In genomic region chr2:154849482-154849881, GRCh38 we compare ENCODE assay signal across 26 cellular contexts.
"Had no signal": no experiment of that assay in that cellular context is flagged by ENCODE, and none has a peak within 500 bp of the region (broad histone marks: within the 10 kb centered on the region; RNA-seq: fewer than 3 reads in every experiment).

No MANE protein-coding gene starts in this region.

- H3K36me3 ChIP-seq: brain microvascular endothelial cell had no signal

- H3K27me3 ChIP-seq: brain microvascular endothelial cell had no signal

- H2AFZ ChIP-seq: PC-9 had no signal

- H3K9me3 Mint-ChIP-seq: activated B cell treated with CpG ODN at 0.5 μM for 24 hours; activated CD4-positive, alpha-beta memory T cell treated with anti-CD3 and anti-CD28 coated beads for 36 hours; activated naive CD4-positive, alpha-beta T cell treated with anti-CD3 and anti-CD28 coated beads, Interleukin-2, amount 10 ng/mL, durations not matched to agents 7 days and 5 days; activated naive CD8-positive, alpha-beta T cell treated with anti-CD3 and anti-CD28 coated beads, Interleukin-2, amount 50 U/mL, for 24 hours had no signal

- H3K36me3 Mint-ChIP-seq: activated CD4-positive, alpha-beta memory T cell treated with anti-CD3 and anti-CD28 coated beads for 36 hours; activated naive CD4-positive, alpha-beta T cell treated with anti-CD3 and anti-CD28 coated beads, Interleukin-2, amount 10 ng/mL, durations not matched to agents 7 days and 5 days; activated naive CD8-positive, alpha-beta T cell had no signal

- H3K4me1 Mint-ChIP-seq: activated B cell treated with CpG ODN at 0.5 μM for 24 hours; activated naive CD4-positive, alpha-beta T cell treated with anti-CD3 and anti-CD28 coated beads, Interleukin-2, amount 10 ng/mL, durations not matched to agents 7 days and 5 days; activated naive CD8-positive, alpha-beta T cell treated with anti-CD3 and anti-CD28 coated beads, Interleukin-2, amount 50 U/mL, for 24 hours had no signal

- DNase-seq: activated B cell treated with CpG ODN at 0.5 μM for 24 hours; activated CD4-positive, alpha-beta memory T cell treated with anti-CD3 and anti-CD28 coated beads for 36 hours; activated CD4-positive, alpha-beta T cell treated with anti-CD3 and anti-CD28 coated beads for 4 hours; activated CD4-positive, alpha-beta T cell treated with anti-CD3 and anti-CD28 coated beads, Interleukin-2, amount 50 U/mL, for 1 hour; activated CD4-positive, CD25-positive, alpha-beta regulatory T cell treated with anti-CD3 and anti-CD28 coated beads, Interleukin-2, amount 50 U/mL, for 72 hours; activated CD8-positive, alpha-beta memory T cell treated with anti-CD3 and anti-CD28 coated beads, Interleukin-2, amount 50 U/mL, for 4 hours; activated effector memory CD4-positive, alpha-beta T cell treated with Interleukin-2 at 50 U/mL for 16 hours; activated naive CD4-positive, alpha-beta T cell treated with anti-CD3 and anti-CD28 coated beads, Interleukin-2, amount 10 ng/mL, durations not matched to agents 7 days and 5 days; activated naive CD8-positive, alpha-beta T cell treated with anti-CD3 and anti-CD28 coated beads, Interleukin-2, amount 50 U/mL, for 24 hours; activated T-cell treated with anti-CD3 and anti-CD28 coated beads for 4 hours; activated T-cell treated with anti-CD3 and anti-CD28 coated beads, Interleukin-2, amount 50 U/mL, for 48 hours; brain microvascular endothelial cell; central memory CD4-positive, alpha-beta T cell; NCI-H1092 treated with DMSO at 0.1 percent for 48 hours; NCI-H1417; NCI-H146; NCI-H1930; NCI-H2081 treated with DMSO at 0.1 percent for 48 hours; NCI-H510A; NCI-H526; NCI-H748 treated with DMSO at 0.1 percent for 48 hours; NK-92 treated with Interleukin-12 subunit alpha and Interleukin-12 subunit beta, amount 100 ng/mL, for 24 hours; PC-9; Right ventricle myocardium superior; T1000 had no signal

- H3K4me3 ChIP-seq: PC-9 had no signal

- H3K4me3 Mint-ChIP-seq: activated B cell treated with CpG ODN at 0.5 μM for 24 hours; activated CD4-positive, alpha-beta memory T cell treated with anti-CD3 and anti-CD28 coated beads for 36 hours; activated naive CD4-positive, alpha-beta T cell treated with anti-CD3 and anti-CD28 coated beads, Interleukin-2, amount 10 ng/mL, durations not matched to agents 7 days and 5 days; activated naive CD8-positive, alpha-beta T cell; activated naive CD8-positive, alpha-beta T cell treated with anti-CD3 and anti-CD28 coated beads, Interleukin-2, amount 50 U/mL, for 24 hours had no signal

- H3K27me3 Mint-ChIP-seq: activated B cell treated with CpG ODN at 0.5 μM for 24 hours; activated CD4-positive, alpha-beta memory T cell treated with anti-CD3 and anti-CD28 coated beads for 36 hours; activated naive CD4-positive, alpha-beta T cell treated with anti-CD3 and anti-CD28 coated beads, Interleukin-2, amount 10 ng/mL, durations not matched to agents 7 days and 5 days; activated naive CD8-positive, alpha-beta T cell; activated naive CD8-positive, alpha-beta T cell treated with anti-CD3 and anti-CD28 coated beads, Interleukin-2, amount 50 U/mL, for 24 hours had no signal

- H3K4me2 ChIP-seq: PC-9 had no signal

- H3K27ac ChIP-seq: brain microvascular endothelial cell, PC-9 had no signal

- H3K27ac Mint-ChIP-seq: activated B cell treated with CpG ODN at 0.5 μM for 24 hours; activated CD4-positive, alpha-beta memory T cell treated with anti-CD3 and anti-CD28 coated beads for 36 hours; activated naive CD4-positive, alpha-beta T cell treated with anti-CD3 and anti-CD28 coated beads, Interleukin-2, amount 10 ng/mL, durations not matched to agents 7 days and 5 days; activated naive CD8-positive, alpha-beta T cell; activated naive CD8-positive, alpha-beta T cell treated with anti-CD3 and anti-CD28 coated beads, Interleukin-2, amount 50 U/mL, for 24 hours had no signal

- ATAC-seq: activated naive CD8-positive, alpha-beta T cell treated with anti-CD3 and anti-CD28 coated beads, Interleukin-2, amount 50 U/mL, for 24 hours had no signal
